Comparison of ENCODE assay signal across 22 cellular contexts in the genomic region with DNA sequence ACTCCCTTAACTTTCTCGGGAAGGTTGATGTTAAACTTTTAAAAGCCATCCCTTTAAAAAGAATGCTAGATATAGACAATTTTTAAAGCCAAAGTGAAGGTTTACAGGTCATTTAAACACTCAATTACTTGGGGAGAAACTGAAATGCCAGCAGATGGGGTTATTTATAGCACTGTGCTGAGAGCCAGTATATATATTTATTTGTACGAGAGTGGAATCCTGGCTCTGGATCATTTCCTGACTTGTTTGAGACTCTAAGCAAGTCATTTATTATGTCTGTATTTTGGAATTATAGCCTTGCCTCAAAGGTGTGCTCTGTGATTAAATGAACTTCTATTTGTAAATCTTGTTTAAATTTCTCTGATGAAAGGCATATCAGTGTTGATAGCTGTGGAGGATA. TPM values are rescaled to one million over a fixed set of nuclear protein-coding genes. Genes with fewer than 3 reads are reported as not detected.
DNase-seq lines count a peak whose midpoint lies in the region; ATAC-seq and TF ChIP-seq lines count a peak whose summit lies in the region.
"Had no signal": no experiment of that assay in that cellular context is flagged by ENCODE, and none has a peak within 500 bp of the region (broad histone marks: within the 10 kb centered on the region; RNA-seq: fewer than 3 reads in every experiment).

No MANE protein-coding gene starts in this region.

- H3K4me1 ChIP-seq in adipocyte (ENCODE audit: control insufficient read depth, insufficient read depth, low read length), result peaks cover 11% of the 10 kb centered on the region
- H3K4me1 ChIP-seq in tibial artery, result peaks cover 0 to 82% (median 44%) of the 10 kb centered on the region in 4 donors
- H3K4me1 ChIP-seq in upper lobe of left lung, result peaks cover 0 to 23% (median 12%) of the 10 kb centered on the region in 4 donors

- TF ChIP-seq POLR2A in upper lobe of left lung (IDR thresholded peaks at IDR 0.05), result no peak

- intact Hi-C loops in tibial artery (cut with DNase I; ENCODE audit: low total_unique reads), result loop anchor here (5.0 kb wide), 1 partner anchor 33 kb away; no protein-coding TSS in a partner anchor

- H3K36me3 ChIP-seq in adipocyte (ENCODE audit: control insufficient read depth, insufficient read depth, low read length, severe bottlenecking) (no peaks in the 10 kb centered on the region), tibial artery (no peaks in the 10 kb centered on the region), upper lobe of left lung (no peaks in the 10 kb centered on the region)
- H3K36me3 ChIP-seq: brain microvascular endothelial cell, neural progenitor cell had no signal

- no peaks in the 10 kb centered on the region for H3K9me3 ChIP-seq in adipocyte (ENCODE audit: control insufficient read depth, low read length)
- H3K9me3 ChIP-seq in tibial artery, result no peaks in the 10 kb centered on the region
- no peaks in the 10 kb centered on the region for H3K9me3 ChIP-seq in upper lobe of left lung
- H3K9me3 ChIP-seq: mucosa of descending colon had no signal

- no peak for ATAC-seq in upper lobe of left lung (ENCODE audit: low FRiP score in 2 of 2)
- ATAC-seq: HCT116, left lobe of liver, mucosa of descending colon, T-cell had no signal

- TF ChIP-seq CTCF in tibial artery (IDR thresholded peaks at IDR 0.05), result no peak
- no peak for TF ChIP-seq CTCF in upper lobe of left lung (IDR thresholded peaks at IDR 0.05)

- no peak overlapping the region for H3K9ac ChIP-seq in adipocyte (ENCODE audit: low read length)
- H3K9ac ChIP-seq: neural progenitor cell had no signal

- H3K27ac ChIP-seq in tibial artery, result peak overlapping the region; percentile 67 to 91
- no peak overlapping the region for H3K27ac ChIP-seq in upper lobe of left lung
- H3K27ac ChIP-seq: brain microvascular endothelial cell, neural progenitor cell had no signal

- WGBS in upper lobe of left lung, 2 donors, result 35 to 57% methylated on average over 2 of the region's 2 CpGs

- H3K27me3 ChIP-seq in adipocyte (replicated peaks; ENCODE audit: control insufficient read depth, insufficient read depth, low read length) (no peaks in the 10 kb centered on the region), tibial artery (no peaks in the 10 kb centered on the region), upper lobe of left lung (no peaks in the 10 kb centered on the region)
- H3K27me3 ChIP-seq: brain microvascular endothelial cell, neural progenitor cell had no signal

- TF ChIP-seq EP300 in upper lobe of left lung (IDR thresholded peaks at IDR 0.05), result no peak

- H3K4me3 ChIP-seq in adipocyte (ENCODE audit: low read length) (no peak overlapping the region), tibial artery (no peak overlapping the region), upper lobe of left lung (no peak overlapping the region)
- H3K4me3 ChIP-seq: mucosa of descending colon, neural progenitor cell had no signal

- DNase-seq in adipocyte (ENCODE audit: low read depth), result peak; percentile 48
- DNase-seq in fibroblast of peridontal ligament (ENCODE audit: extremely low read depth), result peak; percentile 77
- DNase-seq in lung microvascular endothelial cell (ENCODE audit: low read depth in 2 of 2), result peak; percentile 48 to 56
- no peak for DNase-seq in tibial artery
- DNase-seq in NCI-H524 treated with DMSO at 0.1 percent for 48 hours (lab: John Stamatoyannopoulos, UW), result no peak
- DNase-seq in upper lobe of left lung, result no peak
- no peak for DNase-seq in NCI-H82 treated with DMSO at 0.1 percent for 48 hours (lab: John Stamatoyannopoulos, UW; ENCODE audit: unreplicated experiment)
- DNase-seq: activated CD4-positive, alpha-beta T cell treated with anti-CD3 and anti-CD28 coated beads, Interleukin-2, amount 10 ng/mL, durations not matched to agents 24 days and 14 days; activated naive CD8-positive, alpha-beta T cell treated with anti-CD3 and anti-CD28 coated beads, Interleukin-2, amount 10 ng/mL, durations not matched to agents 7 days and 5 days; brain microvascular endothelial cell; CD4-positive, alpha-beta T cell; GF-D8; Karpas-422; mucosa of descending colon; NCI-H187 treated with DMSO at 0.1 percent for 48 hours; NCI-H510A; stimulated activated CD4-positive, alpha-beta T cell treated with anti-CD3 and anti-CD28 coated beads, Interleukin-15, amount 100 ng/mL, for 24 hours; substantia nigra; T-cell had no signal

RNA-seq across cellular contexts. Expression of gene ZBED5, which starts 6.8 kb away (rescaled TPM):
- total RNA-seq in lung microvascular endothelial cell (7.4 and 9.3 TPM in 2 replicates), upper lobe of left lung (10 to 100 TPM; 14.4 to 54.6 (median 36.7) TPM)

RNA-seq across cellular contexts. Expression of gene EIF4G2, which starts 56.0 kb away (rescaled TPM):
- 647 and 657 TPM in 2 replicates for total RNA-seq in lung microvascular endothelial cell
- 1,000 to 10,000 TPM in 1 of 6 donors, 100 to 1,000 TPM in 5; 249 to 1,049 (median 632) TPM for total RNA-seq in upper lobe of left lung

Comparison
In these comparisons a context has a peak if more than half of its experiments do, and no peak if none do; other contexts are left out.
1. DNase-seq: peak in adipocyte (single experiment), fibroblast of peridontal ligament (single experiment) and lung microvascular endothelial cell (2 of 2); none in tibial artery (0 of 2), NCI-H524 treated with DMSO at 0.1 percent for 48 hours (single experiment), upper lobe of left lung (0 of 2) and NCI-H82 treated with DMSO at 0.1 percent for 48 hours (single experiment).
2. H3K27ac ChIP-seq: peak in tibial artery (2 of 2); none in upper lobe of left lung (0 of 4).